Comparison of ENCODE assay signal across 8 cellular contexts in the genomic region with DNA sequence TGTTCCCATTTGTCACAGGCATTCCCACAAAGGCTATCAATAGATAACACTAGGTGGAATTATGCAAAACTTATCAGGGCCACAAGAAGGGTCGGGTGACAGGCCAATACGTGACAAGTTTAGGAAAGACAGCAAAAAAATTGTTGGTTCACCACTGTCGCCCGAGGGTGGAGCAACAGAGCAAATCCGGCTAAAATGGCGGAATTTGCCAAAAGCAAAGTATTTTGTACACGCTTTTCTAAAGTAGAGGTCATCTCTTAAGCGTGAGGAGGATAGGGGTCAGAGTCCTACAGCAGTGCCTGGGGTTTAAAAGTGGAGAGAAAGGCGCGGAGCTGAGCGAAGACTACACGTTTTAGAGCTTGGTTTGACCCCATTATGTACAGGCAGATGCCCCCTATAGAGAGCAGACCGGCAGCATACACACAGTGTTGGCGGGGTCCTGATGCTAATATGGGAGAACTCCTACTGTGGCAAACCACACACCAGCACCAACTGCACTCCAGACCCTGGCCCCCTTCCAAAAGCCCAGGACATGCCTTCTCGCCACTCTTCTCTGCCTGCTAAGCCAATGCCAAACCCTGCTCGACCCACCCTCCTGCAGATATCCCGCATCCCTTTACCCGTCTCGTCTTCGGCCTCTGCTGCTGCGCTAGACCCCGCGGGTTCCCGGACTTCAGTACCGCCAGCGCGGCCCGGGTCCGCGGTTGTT. TPM values are rescaled to one million over a fixed set of nuclear protein-coding genes. Genes with fewer than 3 reads are reported as not detected.
DNase-seq lines count a peak whose midpoint lies in the region; ATAC-seq, FAIRE-seq and TF ChIP-seq lines count a peak whose summit lies in the region.

No MANE protein-coding gene starts in this region.

- no peak for TF ChIP-seq RAD21 in HepG2 (CRISPR knock-in tag; IDR thresholded peaks at IDR 0.05)

- WGBS in HepG2 (ENCODE audit: low lambda C conversion rate): 3% methylated on average over 16 of the region's 30 CpGs

- H3K4me2 ChIP-seq in HepG2 (ENCODE audit: low read depth, low read length): peak overlapping the region; percentile 78

- no peaks in the 10 kb centered on the region; a peak in 1 of 5 replicates for H3K27me3 ChIP-seq in HepG2 (ENCODE audit: control insufficient read depth in 1 of 2, insufficient read depth in 2 of 2, low read length in 2 of 2)
- H3K27me3 ChIP-seq in subcutaneous abdominal adipose tissue (ENCODE audit: control insufficient read depth in 5 of 5, insufficient read depth in 4 of 5, low read length in 5 of 5): no peaks in the 10 kb centered on the region

- CTCF ChIA-PET in RWPE1 (lab: Yijun Ruan, JAX): interaction anchor here (0.7 kb wide), 1 partner anchor 903 kb away, joined by 5 read pairs; no protein-coding TSS in a partner anchor
- CTCF ChIA-PET in HepG2 (lab: Yijun Ruan, JAX; ENCODE audit: low intra/inter-chr PET ratio, low total read pairs): no interaction called here

- POLR2A ChIA-PET in RWPE1 (lab: Yijun Ruan, JAX; ENCODE audit: low non-redundant PET) (no interaction called here), HepG2 (lab: Yijun Ruan, JAX) (interaction anchor here (0.5 kb wide), 1 partner anchor 35 kb away, joined by 3 read pairs; no protein-coding TSS in a partner anchor)

- peak overlapping the region; percentile 90 for H3K27ac ChIP-seq in RWPE1
- H3K27ac ChIP-seq in HepG2 (ENCODE audit: extremely low read length, insufficient read depth, low read length): peak overlapping the region; percentile 87
- peak overlapping the region; percentile 17 for H3K27ac ChIP-seq in subcutaneous abdominal adipose tissue (ENCODE audit: low read depth, low read length)

- peaks cover 31% of the 10 kb centered on the region for H3K79me2 ChIP-seq in HepG2 (ENCODE audit: insufficient read depth, low read length)

- peak overlapping the region; percentile 80 for H3K9ac ChIP-seq in HepG2 (ENCODE audit: insufficient read depth, low read depth, low read length)
- peak overlapping the region in 3 of 5 donors; percentile 12 to 62 (median 39) for H3K9ac ChIP-seq in subcutaneous abdominal adipose tissue (ENCODE audit: low read length in 5 of 5)

- H3K4me3 ChIP-seq in HepG2 (replicated peaks in 1 of 3; ENCODE audit: insufficient read depth in 1 of 3, low read depth in 2 of 3, low read length in 3 of 3) (peak overlapping the region; percentile 79 to 99 (median 90)), subcutaneous abdominal adipose tissue (ENCODE audit: low read depth in 1 of 5, low read length in 5 of 5) (peak overlapping the region; percentile 73 to 92 (median 83))

- TF ChIP-seq EP300 in HepG2 (IDR thresholded peaks at IDR 0.05; ENCODE audit: low read depth in 2 of 2, low read length in 2 of 2) (no peak), HepG2 (CRISPR knock-in tag; IDR thresholded peaks at IDR 0.05; ENCODE audit: borderline replicate concordance) (no peak)

- H3K4me1 ChIP-seq in HepG2 (ENCODE audit: insufficient read depth, low read length): peaks cover 27% of the 10 kb centered on the region
- H3K4me1 ChIP-seq in subcutaneous abdominal adipose tissue (ENCODE audit: control insufficient read depth in 5 of 5, insufficient read depth in 5 of 5, low read length in 5 of 5): peaks cover 3 to 15% (median 12%) of the 10 kb centered on the region in 5 donors

- in situ Hi-C loops in HepG2 (cut with HindIII; ENCODE audit: extremely low pct_ligation_motif_present, low pct_unique_long_range_greater_than_20kb): no loop called here

- H3K36me3 ChIP-seq in HepG2 (replicated peaks in 1 of 2; ENCODE audit: control insufficient read depth in 1 of 2, insufficient read depth in 2 of 2, low read length in 2 of 2) (peaks cover 2 to 29% of the 10 kb centered on the region in 2 experiments), subcutaneous abdominal adipose tissue (ENCODE audit: control insufficient read depth in 5 of 5, insufficient read depth in 5 of 5, low read length in 5 of 5) (peaks cover 7 to 22% (median 13%) of the 10 kb centered on the region in 5 donors)

- TF ChIP-seq POLR2A in HepG2 (IDR thresholded peaks at IDR 0.05; ENCODE audit: insufficient read depth in 1 of 2, low read depth in 2 of 2, low read length in 2 of 2): peak in 1 of 2 experiments; percentile 33; a peak in 1 of 4 replicates

- ATAC-seq in GM21360 (IDR thresholded peaks at IDR 0.05; ENCODE audit: unreplicated experiment) (peak; percentile 50), HG03558 (IDR thresholded peaks at IDR 0.05; ENCODE audit: extremely low read depth, unreplicated experiment) (peak; percentile 39), HepG2 (peak; percentile 82)

- DNase-seq in NCI-H82 (lab: John Stamatoyannopoulos, UW): peak; percentile 51
- DNase-seq in NCI-H82 treated with DMSO at 0.1 percent for 48 hours (lab: John Stamatoyannopoulos, UW; ENCODE audit: unreplicated experiment): no peak
- DNase-seq in RWPE1 (ENCODE audit: low spot score): peak; percentile 11
- peak; percentile 38 for DNase-seq in central memory CD4-positive, alpha-beta T cell
- DNase-seq in HepG2 (ENCODE audit: low spot score): peak; percentile 64

- BruUV-seq in HepG2 (replicated peaks; lab: Mats Ljungman, UMichigan): TSS peak; percentile 59

- FAIRE-seq in HepG2 (lab: Jason Lieb, UNC): peak; percentile 66

- intact Hi-C loops in HepG2 (cut with micrococcal nuclease; ENCODE audit: unreplicated experiment): loop anchor here (1.0 to 5.0 kb wide), 4 partner anchors 22 to 1099 kb away; a partner anchor contains a TSS

- H4K20me1 ChIP-seq in HepG2 (ENCODE audit: insufficient read depth, low read length): no peaks in the 10 kb centered on the region

- peak overlapping the region; percentile 45 for H2AFZ ChIP-seq in HepG2 (ENCODE audit: low read length)

- 0 out of 2 replicates have a peak, but pooled peaks have one; percentile 8 for TF ChIP-seq CTCF in RWPE1 (conservative IDR thresholded peaks at IDR 0.05; ENCODE audit: low read depth)
- peak; percentile 20 for TF ChIP-seq CTCF in HepG2 (CRISPR knock-in tag; IDR thresholded peaks at IDR 0.05)

- H3K9me3 ChIP-seq in HepG2 (ENCODE audit: low read length) (no peaks in the 10 kb centered on the region), subcutaneous abdominal adipose tissue (ENCODE audit: control insufficient read depth in 5 of 5, low read length in 5 of 5) (no peaks in the 10 kb centered on the region)

RNA-seq across cellular contexts. Expression of a gene that starts 0.7 kb away (rescaled TPM):
- total RNA-seq in HepG2 (2016; rRNA removed; fragmentation: Illumina TruSeq; extraction: Trizol): 105 and 160 TPM in 2 replicates
- 19.3 and 23.4 TPM in 2 replicates for total RNA-seq in HepG2 (2016; cell fraction: cytosol; rRNA removed; fragmentation: Illumina TruSeq; extraction: Trizol; ENCODE audit: low read depth)
- 105 and 159 TPM in 2 replicates for total RNA-seq in HepG2 (2016; cell fraction: insoluble cytoplasmic fraction; rRNA removed; fragmentation: Illumina TruSeq; extraction: Trizol)
- total RNA-seq in HepG2 (2016; cell fraction: membrane; rRNA removed; fragmentation: Illumina TruSeq; extraction: Trizol): 62.7 and 72.7 TPM in 2 replicates
- 51.9 and 52.5 TPM in 2 replicates for total RNA-seq in HepG2 (2016; cell fraction: nucleus; rRNA removed; fragmentation: Illumina TruSeq; extraction: Trizol)
- 16.4 and 31.3 TPM in 2 replicates for polyA plus RNA-seq in HepG2 (2011; rRNA removed)
- polyA plus RNA-seq in HepG2 (2011; cell fraction: cytosol; rRNA removed): 16.5 and 20.2 TPM in 2 replicates
- 8.6 and 11.5 TPM in 2 replicates for polyA plus RNA-seq in HepG2 (2011; cell fraction: nucleus; rRNA removed)
- polyA plus RNA-seq in HepG2 (2012): 14.0 and 32.6 TPM in 2 replicates
- 15.7 and 21.9 TPM in 2 replicates for polyA plus RNA-seq in HepG2 (2016; cell fraction: cytosol; fragmentation: Illumina TruSeq; extraction: Trizol; ENCODE audit: low read depth)
- polyA plus RNA-seq in HepG2 (2016; cell fraction: insoluble cytoplasmic fraction; fragmentation: Illumina TruSeq; extraction: Trizol; ENCODE audit: low read depth): 147 and 153 TPM in 2 replicates
- polyA plus RNA-seq in HepG2 (2016; cell fraction: membrane; fragmentation: Illumina TruSeq; extraction: Trizol; ENCODE audit: low read depth): 40.9 and 46.7 TPM in 2 replicates
- 58.2 and 59.5 TPM in 2 replicates for polyA plus RNA-seq in HepG2 (2016; cell fraction: nucleus; fragmentation: Illumina TruSeq; extraction: Trizol; ENCODE audit: insufficient read depth, low read depth)
- 19.7 and 33.7 TPM in 2 replicates for polyA minus RNA-seq in HepG2 (2011; rRNA and poly(A)+ RNA removed; ENCODE audit: low replicate concordance)
- 24.3 and 34.8 TPM in 2 replicates for polyA minus RNA-seq in HepG2 (2011; cell fraction: cytosol; rRNA and poly(A)+ RNA removed)
- polyA minus RNA-seq in HepG2 (2011; cell fraction: nucleus; rRNA and poly(A)+ RNA removed): 13.9 and 16.0 TPM in 2 replicates

RNA-seq across cellular contexts. Expression of a gene that starts 21.8 kb away (rescaled TPM):
- 48.0 and 61.5 TPM in 2 replicates for total RNA-seq in HepG2 (2016; rRNA removed; fragmentation: Illumina TruSeq; extraction: Trizol)
- 11.6 and 13.2 TPM in 2 replicates for total RNA-seq in HepG2 (2016; cell fraction: cytosol; rRNA removed; fragmentation: Illumina TruSeq; extraction: Trizol; ENCODE audit: low read depth)
- 50.1 and 58.9 TPM in 2 replicates for total RNA-seq in HepG2 (2016; cell fraction: insoluble cytoplasmic fraction; rRNA removed; fragmentation: Illumina TruSeq; extraction: Trizol)
- total RNA-seq in HepG2 (2016; cell fraction: membrane; rRNA removed; fragmentation: Illumina TruSeq; extraction: Trizol): 10.8 and 14.2 TPM in 2 replicates
- 52.8 and 54.3 TPM in 2 replicates for total RNA-seq in HepG2 (2016; cell fraction: nucleus; rRNA removed; fragmentation: Illumina TruSeq; extraction: Trizol)
- polyA plus RNA-seq in HepG2 (2011; rRNA removed): 22.0 and 26.0 TPM in 2 replicates
- polyA plus RNA-seq in HepG2 (2011; cell fraction: cytosol; rRNA removed): 10.7 and 14.0 TPM in 2 replicates
- polyA plus RNA-seq in HepG2 (2011; cell fraction: nucleus; rRNA removed): 18.4 and 19.8 TPM in 2 replicates
- 14.7 and 24.9 TPM in 2 replicates for polyA plus RNA-seq in HepG2 (2012)
- 5.8 and 6.1 TPM in 2 replicates for polyA plus RNA-seq in HepG2 (2016; cell fraction: cytosol; fragmentation: Illumina TruSeq; extraction: Trizol; ENCODE audit: low read depth)
- polyA plus RNA-seq in HepG2 (2016; cell fraction: insoluble cytoplasmic fraction; fragmentation: Illumina TruSeq; extraction: Trizol; ENCODE audit: low read depth): 57.5 and 60.8 TPM in 2 replicates
- 6.9 and 7.7 TPM in 2 replicates for polyA plus RNA-seq in HepG2 (2016; cell fraction: membrane; fragmentation: Illumina TruSeq; extraction: Trizol; ENCODE audit: low read depth)
- 70.0 and 70.1 TPM in 2 replicates for polyA plus RNA-seq in HepG2 (2016; cell fraction: nucleus; fragmentation: Illumina TruSeq; extraction: Trizol; ENCODE audit: insufficient read depth, low read depth)
- 18.6 and 40.8 TPM in 2 replicates for polyA minus RNA-seq in HepG2 (2011; rRNA and poly(A)+ RNA removed; ENCODE audit: low replicate concordance)
- polyA minus RNA-seq in HepG2 (2011; cell fraction: cytosol; rRNA and poly(A)+ RNA removed): 9.4 and 10.3 TPM in 2 replicates
- 43.0 and 52.7 TPM in 2 replicates for polyA minus RNA-seq in HepG2 (2011; cell fraction: nucleus; rRNA and poly(A)+ RNA removed)

RNA-seq across cellular contexts. Expression of a gene that starts 47.3 kb away (rescaled TPM):
- 15.7 and 21.6 TPM in 2 replicates for total RNA-seq in HepG2 (2016; rRNA removed; fragmentation: Illumina TruSeq; extraction: Trizol)
- 12.0 and 16.0 TPM in 2 replicates for total RNA-seq in HepG2 (2016; cell fraction: cytosol; rRNA removed; fragmentation: Illumina TruSeq; extraction: Trizol; ENCODE audit: low read depth)
- total RNA-seq in HepG2 (2016; cell fraction: insoluble cytoplasmic fraction; rRNA removed; fragmentation: Illumina TruSeq; extraction: Trizol): 17.3 and 23.2 TPM in 2 replicates
- total RNA-seq in HepG2 (2016; cell fraction: membrane; rRNA removed; fragmentation: Illumina TruSeq; extraction: Trizol): 14.2 and 14.7 TPM in 2 replicates
- 14.2 and 16.5 TPM in 2 replicates for total RNA-seq in HepG2 (2016; cell fraction: nucleus; rRNA removed; fragmentation: Illumina TruSeq; extraction: Trizol)
- 8.8 and 9.0 TPM in 2 replicates for polyA plus RNA-seq in HepG2 (2011; rRNA removed)
- polyA plus RNA-seq in HepG2 (2011; cell fraction: cytosol; rRNA removed): 7.5 and 9.6 TPM in 2 replicates
- polyA plus RNA-seq in HepG2 (2011; cell fraction: nucleus; rRNA removed): 6.5 and 7.6 TPM in 2 replicates
- 6.5 and 8.7 TPM in 2 replicates for polyA plus RNA-seq in HepG2 (2012)
- 12.7 and 16.7 TPM in 2 replicates for polyA plus RNA-seq in HepG2 (2016; cell fraction: cytosol; fragmentation: Illumina TruSeq; extraction: Trizol; ENCODE audit: low read depth)
- 16.0 and 18.7 TPM in 2 replicates for polyA plus RNA-seq in HepG2 (2016; cell fraction: insoluble cytoplasmic fraction; fragmentation: Illumina TruSeq; extraction: Trizol; ENCODE audit: low read depth)
- 8.3 and 11.6 TPM in 2 replicates for polyA plus RNA-seq in HepG2 (2016; cell fraction: membrane; fragmentation: Illumina TruSeq; extraction: Trizol; ENCODE audit: low read depth)
- polyA plus RNA-seq in HepG2 (2016; cell fraction: nucleus; fragmentation: Illumina TruSeq; extraction: Trizol; ENCODE audit: insufficient read depth, low read depth): 8.8 and 11.2 TPM in 2 replicates
- 5.9 and 23.2 TPM in 2 replicates for polyA minus RNA-seq in HepG2 (2011; rRNA and poly(A)+ RNA removed; ENCODE audit: low replicate concordance)
- polyA minus RNA-seq in HepG2 (2011; cell fraction: cytosol; rRNA and poly(A)+ RNA removed): 4.5 and 5.1 TPM in 2 replicates
- 10.3 and 45.0 TPM in 2 replicates for polyA minus RNA-seq in HepG2 (2011; cell fraction: nucleus; rRNA and poly(A)+ RNA removed)

RNA-seq across cellular contexts. Expression of a gene that starts 58.0 kb away (rescaled TPM):
- not detected in 2 replicates for total RNA-seq in HepG2 (2016; rRNA removed; fragmentation: Illumina TruSeq; extraction: Trizol)
- not detected in 2 replicates for total RNA-seq in HepG2 (2016; cell fraction: cytosol; rRNA removed; fragmentation: Illumina TruSeq; extraction: Trizol; ENCODE audit: low read depth)
- total RNA-seq in HepG2 (2016; cell fraction: insoluble cytoplasmic fraction; rRNA removed; fragmentation: Illumina TruSeq; extraction: Trizol): not detected in 2 replicates
- total RNA-seq in HepG2 (2016; cell fraction: membrane; rRNA removed; fragmentation: Illumina TruSeq; extraction: Trizol): not detected in 2 replicates
- total RNA-seq in HepG2 (2016; cell fraction: nucleus; rRNA removed; fragmentation: Illumina TruSeq; extraction: Trizol): not detected in 2 replicates
- polyA plus RNA-seq in HepG2 (2011; rRNA removed): not detected in 2 replicates
- not detected in 2 replicates for polyA plus RNA-seq in HepG2 (2011; cell fraction: cytosol; rRNA removed)
- not detected in 2 replicates for polyA plus RNA-seq in HepG2 (2011; cell fraction: nucleus; rRNA removed)
- not detected in 2 replicates for polyA plus RNA-seq in HepG2 (2012)
- polyA plus RNA-seq in HepG2 (2016; cell fraction: cytosol; fragmentation: Illumina TruSeq; extraction: Trizol; ENCODE audit: low read depth): not detected in 2 replicates
- polyA plus RNA-seq in HepG2 (2016; cell fraction: insoluble cytoplasmic fraction; fragmentation: Illumina TruSeq; extraction: Trizol; ENCODE audit: low read depth): not detected in 2 replicates
- not detected in 2 replicates for polyA plus RNA-seq in HepG2 (2016; cell fraction: membrane; fragmentation: Illumina TruSeq; extraction: Trizol; ENCODE audit: low read depth)
- polyA plus RNA-seq in HepG2 (2016; cell fraction: nucleus; fragmentation: Illumina TruSeq; extraction: Trizol; ENCODE audit: insufficient read depth, low read depth): not detected in 2 replicates
- not detected in 2 replicates for polyA minus RNA-seq in HepG2 (2011; rRNA and poly(A)+ RNA removed; ENCODE audit: low replicate concordance)
- not detected in 2 replicates for polyA minus RNA-seq in HepG2 (2011; cell fraction: cytosol; rRNA and poly(A)+ RNA removed)
- not detected in 2 replicates for polyA minus RNA-seq in HepG2 (2011; cell fraction: nucleus; rRNA and poly(A)+ RNA removed)

Comparison
In these comparisons a context has a peak if more than half of its experiments do, and no peak if none do; other contexts are left out.
1. H3K27ac ChIP-seq: peak in every context shown above with its lines; median percentile 90 in RWPE1; 87 in HepG2; 17 in subcutaneous abdominal adipose tissue.